In genomic region chr14:105221598-105222178, GRCh38 we compare ENCODE assay signal across 27 cellular contexts. TPM values are rescaled to one million over a fixed set of nuclear protein-coding genes. Genes with fewer than 3 reads are reported as not detected.
DNase-seq lines count a peak whose midpoint lies in the region; ATAC-seq and TF ChIP-seq lines count a peak whose summit lies in the region.
"Had no signal": no experiment of that assay in that cellular context is flagged by ENCODE, and none has a peak within 500 bp of the region (broad histone marks: within the 10 kb centered on the region; RNA-seq: fewer than 3 reads in every experiment).

No MANE protein-coding gene starts in this region.

- no peak for ATAC-seq in WTC11
- no peak for ATAC-seq in HG03095 (IDR thresholded peaks at IDR 0.05; ENCODE audit: unreplicated experiment)
- ATAC-seq: A549; CD8-positive, alpha-beta T cell had no signal

- H3K27ac ChIP-seq in muscle layer of colon (ENCODE audit: low read depth, low read length) = peak overlapping the region; percentile 27
- H3K27ac ChIP-seq in sigmoid colon = peak overlapping the region in 3 of 4 donors; percentile 64 to 77 (median 67)
- H3K27ac ChIP-seq: A549, Peyer's patch, SK-N-MC had no signal

- no peaks in the 10 kb centered on the region for H3K27me3 ChIP-seq in muscle layer of colon (ENCODE audit: control insufficient read depth in 1 of 2, insufficient read depth in 2 of 2, low read length in 2 of 2)
- H3K27me3 ChIP-seq in sigmoid colon = no peaks in the 10 kb centered on the region
- H3K27me3 ChIP-seq: MG63, Peyer's patch had no signal

- no peaks in the 10 kb centered on the region for H3K27me3 Mint-ChIP-seq in WTC11 (ENCODE audit: low read depth)

- H3K36me3 ChIP-seq in muscle layer of colon (ENCODE audit: insufficient read depth, low read length) (peaks cover 62% of the 10 kb centered on the region), sigmoid colon (peaks cover 0 to 86% (median 30%) of the 10 kb centered on the region in 4 donors)
- H3K36me3 ChIP-seq: MG63 had no signal

- H3K9me3 ChIP-seq in muscle layer of colon (ENCODE audit: low read length) (no peaks in the 10 kb centered on the region), sigmoid colon (no peaks in the 10 kb centered on the region)
- H3K9me3 ChIP-seq: A549, Caco-2, MG63, Peyer's patch had no signal

- H3K4me3 ChIP-seq in muscle layer of colon (ENCODE audit: low read depth in 1 of 2, low read length in 2 of 2) (no peak overlapping the region), sigmoid colon (no peak overlapping the region)
- H3K4me3 ChIP-seq: A549, MG63, Peyer's patch, SK-N-MC had no signal

- in situ Hi-C loops in G401 (cut with HindIII; ENCODE audit: low sequenced_read_pairs) = no loop called here

- no peak for TF ChIP-seq POLR2A in sigmoid colon (IDR thresholded peaks at IDR 0.05)

- 95 to 96% methylated on average over 27 of the region's 27 CpGs for WGBS in sigmoid colon, 2 donors

- CTCF ChIA-PET in WTC11 (lab: Charles Lee) = no interaction called here

- H3K36me3 Mint-ChIP-seq in WTC11 = peaks cover 22% of the 10 kb centered on the region

- intact Hi-C loops in sigmoid colon (cut with DNase I) = no loop called here

- DNase-seq in G401 (ENCODE audit: low spot score) = peak; percentile 59
- no peak for DNase-seq in WTC11 (ENCODE audit: low spot score)
- no peak for DNase-seq in sigmoid colon
- DNase-seq in NOMO-1 treated with dmso at 0.1 percent for 144 hours (lab: John Stamatoyannopoulos, UW; ENCODE audit: unreplicated experiment) = no peak
- no peak for DNase-seq in HuH-7.5 (ENCODE audit: low spot score)
- no peak for DNase-seq in NCI-H2029 (lab: John Stamatoyannopoulos, UW)
- DNase-seq: AML-193; C1 segment of cervical spinal cord; Caco-2; CD8-positive, alpha-beta T cell; GDM1; HCEC 1CT; KBM-7; MG63; NCI-H1105 treated with DMSO at 0.1 percent for 48 hours; NCI-H146; NCI-H1930; NCI-H2227 treated with DMSO at 0.1 percent for 48 hours; NCI-H510A; NCI-H69; OCI-M1; Peyer's patch; SIG-M5 had no signal

- H3K4me3 Mint-ChIP-seq in WTC11 = no peak overlapping the region
- H3K4me3 Mint-ChIP-seq: CD8-positive, alpha-beta T cell had no signal

- H3K4me1 Mint-ChIP-seq in WTC11 = no peaks in the 10 kb centered on the region

- POLR2A ChIA-PET in WTC11 (lab: Charles Lee) = no interaction called here

- no peak for TF ChIP-seq EP300 in sigmoid colon (IDR thresholded peaks at IDR 0.05)

- peak overlapping the region; percentile 17 for H3K27ac Mint-ChIP-seq in WTC11
- H3K27ac Mint-ChIP-seq: CD8-positive, alpha-beta T cell had no signal

- no peak overlapping the region for H3K9ac ChIP-seq in muscle layer of colon (ENCODE audit: low read length)

- TF ChIP-seq CTCF in WTC11 (IDR thresholded peaks at IDR 0.05) = no peak
- TF ChIP-seq CTCF in sigmoid colon (IDR thresholded peaks at IDR 0.05) = no peak

- H3K4me1 ChIP-seq in muscle layer of colon (ENCODE audit: insufficient read depth, low read length) (peaks cover 8% of the 10 kb centered on the region), sigmoid colon (peaks cover 0 to 16% (median 10%) of the 10 kb centered on the region in 4 donors)
- H3K4me1 ChIP-seq: A549, Caco-2, Peyer's patch had no signal

- H3K9me3 Mint-ChIP-seq in WTC11 = no peaks in the 10 kb centered on the region
- H3K9me3 Mint-ChIP-seq: CD8-positive, alpha-beta T cell had no signal

TF ChIP-seq in WTC11, 78 proteins besides CTCF, POLR2A, EP300 and RAD21:
- TF ChIP-seq ZNF423 (CRISPR knock-in tag; IDR thresholded peaks at IDR 0.05) (no peak), E2F1 (CRISPR knock-in tag; IDR thresholded peaks at IDR 0.05) (no peak), ZNF532 (CRISPR knock-in tag; IDR thresholded peaks at IDR 0.05; ENCODE audit: borderline replicate concordance) (no peak), RORB (CRISPR knock-in tag; IDR thresholded peaks at IDR 0.05) (no peak), ETV6 (CRISPR knock-in tag; IDR thresholded peaks at IDR 0.05) (no peak), ZNF232 (CRISPR knock-in tag; IDR thresholded peaks at IDR 0.05) (no peak), NR3C1 (CRISPR knock-in tag; conservative IDR thresholded peaks at IDR 0.05; ENCODE audit: low read depth) (no peak), USF2 (CRISPR knock-in tag; IDR thresholded peaks at IDR 0.05) (no peak)

RNA-seq across cellular contexts. Expression of gene BTBD6, which starts 26.6 kb away (rescaled TPM):
- total RNA-seq in G401 (2014; rRNA removed; shearing (Covaris generic)) = 40.4 and 42.6 TPM in 2 replicates
- 7.8 to 10.0 TPM (median 8.3 TPM) in 3 replicates for total RNA-seq in WTC11 (2021)
- total RNA-seq in sigmoid colon = 10 to 100 TPM; 31.3 to 46.7 (median 37.1) TPM
- 10 to 100 TPM; 39.8 to 63.7 (median 51.1) TPM for polyA plus RNA-seq in sigmoid colon

RNA-seq across cellular contexts. Expression of gene NUDT14, which starts 40.6 kb away (rescaled TPM):
- total RNA-seq in G401 (2014; rRNA removed; shearing (Covaris generic)) = 39.0 and 46.0 TPM in 2 replicates
- 35.4 to 56.2 TPM (median 51.3 TPM) in 3 replicates for total RNA-seq in WTC11 (2021)
- 10 to 100 TPM in 1 of 4 donors, 1 to 10 TPM in 3; 4.1 to 10.5 (median 6.1) TPM for total RNA-seq in sigmoid colon
- polyA plus RNA-seq in sigmoid colon = 10 to 100 TPM; 24.3 to 47.4 (median 32.4) TPM

RNA-seq across cellular contexts. Expression of gene JAG2, which starts 53.1 kb away (rescaled TPM):
- total RNA-seq in G401 (2014; rRNA removed; shearing (Covaris generic)) = 8.6 and 17.2 TPM in 2 replicates
- 10.6 to 12.2 TPM (median 11.8 TPM) in 3 replicates for total RNA-seq in WTC11 (2021)
- total RNA-seq in sigmoid colon = 1 to 10 TPM; 1.8 to 4.2 (median 3.5) TPM
- 10 to 100 TPM in 1 of 3 donors, 1 to 10 TPM in 1, under 1 TPM in 1; 0.60 to 12.3 (median 2.1) TPM for polyA plus RNA-seq in sigmoid colon
